Comparison of ENCODE assay signal across 1 cellular context in genomic region chr12:69239286-69239921, GRCh38.
TF ChIP-seq lines count a peak whose summit lies in the region.

Gene CPSF6, plus strand, starts transcription at chr12:69239569. Its CDS starts 78 bp downstream, at chr12:69239647.

TF ChIP-seq in HepG2, 621 proteins besides CTCF, POLR2A, EP300 and RAD21 (continued from another document):
- TF ChIP-seq ZNF781 (CRISPR knock-in tag; IDR thresholded peaks at IDR 0.05; ENCODE audit: borderline replicate concordance, not compliant biosample characterization) (no peak), ZNF740 (CRISPR knock-in tag; IDR thresholded peaks at IDR 0.05) (peak; percentile 99), ISX (CRISPR knock-in tag; conservative IDR thresholded peaks at IDR 0.05) (no peak), ZFP91 (CRISPR knock-in tag; IDR thresholded peaks at IDR 0.05; ENCODE audit: borderline replicate concordance) (peak; percentile 51; the same call in 1 of the 2 replicates), ZNF235 (CRISPR knock-in tag; IDR thresholded peaks at IDR 0.05; ENCODE audit: borderline replicate concordance) (no peak; the same call in 1 of the 2 replicates), ZBTB42 (CRISPR knock-in tag; IDR thresholded peaks at IDR 0.05) (no peak), ZSCAN25 (CRISPR knock-in tag; IDR thresholded peaks at IDR 0.05) (no peak), KLF16 (CRISPR knock-in tag; IDR thresholded peaks at IDR 0.05) (no peak; a peak in 1 of 4 replicates), ZBTB25 (CRISPR knock-in tag; IDR thresholded peaks at IDR 0.05) (0 out of 2 replicates have a peak, but pooled peaks have one; percentile 20), CEBPG (CRISPR knock-in tag; IDR thresholded peaks at IDR 0.05) (peak; percentile 81), ZBTB38 (CRISPR knock-in tag; IDR thresholded peaks at IDR 0.05) (peak; percentile 65; the same call in 1 of the 2 replicates), FOXO1 (CRISPR knock-in tag; IDR thresholded peaks at IDR 0.05) (peak; percentile 14; the same call in 1 of the 2 replicates), CBFB (CRISPR knock-in tag; IDR thresholded peaks at IDR 0.05) (no peak), TARDBP (CRISPR knock-in tag; IDR thresholded peaks at IDR 0.05) (peak; percentile 81; the same call in 1 of the 2 replicates), UBTF (CRISPR knock-in tag; IDR thresholded peaks at IDR 0.05) (peak; percentile 51; the same call in 1 of the 2 replicates), GZF1 (CRISPR knock-in tag; IDR thresholded peaks at IDR 0.05) (no peak), ZNF230 (CRISPR knock-in tag; IDR thresholded peaks at IDR 0.05) (no peak), ZNF792 (CRISPR knock-in tag; IDR thresholded peaks at IDR 0.05) (peak; percentile 32; the same call in 1 of the 2 replicates), SMAD9 (CRISPR knock-in tag; IDR thresholded peaks at IDR 0.05) (no peak), AKNA (CRISPR knock-in tag; IDR thresholded peaks at IDR 0.05; ENCODE audit: borderline replicate concordance) (no peak), ZBTB37 (CRISPR knock-in tag; IDR thresholded peaks at IDR 0.05) (no peak), ZBTB7A (CRISPR knock-in tag; IDR thresholded peaks at IDR 0.05) (no peak), IRF1 (CRISPR knock-in tag; IDR thresholded peaks at IDR 0.05; ENCODE audit: low read depth) (no peak), TCF12 (IDR thresholded peaks at IDR 0.05) (no peak), TCF12 (CRISPR knock-in tag; IDR thresholded peaks at IDR 0.05) (no peak), MIXL1 (CRISPR knock-in tag; IDR thresholded peaks at IDR 0.05) (no peak), U2AF2 (IDR thresholded peaks at IDR 0.05; ENCODE audit: low read depth, low read length) (no peak), SMAD3 (CRISPR knock-in tag; IDR thresholded peaks at IDR 0.05) (no peak), ZNF83 (CRISPR knock-in tag; IDR thresholded peaks at IDR 0.05; ENCODE audit: borderline replicate concordance) (no peak), RFXAP (CRISPR knock-in tag; IDR thresholded peaks at IDR 0.05; ENCODE audit: borderline replicate concordance) (no peak), KLF6 (CRISPR knock-in tag; IDR thresholded peaks at IDR 0.05) (peak; percentile 50; the same call in 1 of the 2 replicates), ZNF704 (CRISPR knock-in tag; IDR thresholded peaks at IDR 0.05; ENCODE audit: borderline replicate concordance) (no peak), ARID2 (CRISPR knock-in tag; IDR thresholded peaks at IDR 0.05; ENCODE audit: borderline replicate concordance) (no peak)
